In genomic region chr5:6573651-6574101, GRCh38 we compare ENCODE assay signal across 18 cellular contexts. TPM values are rescaled to one million over a fixed set of nuclear protein-coding genes. Genes with fewer than 3 reads are reported as not detected.
DNase-seq lines count a peak whose midpoint lies in the region; ATAC-seq, FAIRE-seq and TF ChIP-seq lines count a peak whose summit lies in the region.
"Had no signal": no experiment of that assay in that cellular context is flagged by ENCODE, and none has a peak within 500 bp of the region (broad histone marks: within the 10 kb centered on the region; RNA-seq: fewer than 3 reads in every experiment).

No MANE protein-coding gene starts in this region.

- H3K4me1 Mint-ChIP-seq in stimulated activated memory B cell treated with anti-CD40 and anti-IgM and Interleukin-4, amounts not matched to agents 10 μg/mL and 1 μg/mL and 100 μg/mL, for 72 hours = no peaks in the 10 kb centered on the region
- H3K4me1 Mint-ChIP-seq: activated CD4-positive, alpha-beta T cell treated with anti-CD3 and anti-CD28 coated beads, Interleukin-2, amount 10 ng/mL, durations not matched to agents 24 days and 14 days; CD8-positive, alpha-beta memory T cell; neural crest cell; T-cell had no signal

- H3K9me3 ChIP-seq in Karpas-422 (ENCODE audit: low read length) = no peaks in the 10 kb centered on the region
- no peaks in the 10 kb centered on the region; the same call in 2 of the 3 replicates for H3K9me3 ChIP-seq in GM12878 (replicated peaks; ENCODE audit: control insufficient read depth, insufficient read depth, low read length)
- H3K9me3 ChIP-seq: mucosa of descending colon, testis had no signal

- H3K36me3 Mint-ChIP-seq in stimulated activated memory B cell treated with anti-CD40 and anti-IgM and Interleukin-4, amounts not matched to agents 10 μg/mL and 1 μg/mL and 100 μg/mL, for 72 hours = no peaks in the 10 kb centered on the region
- H3K36me3 Mint-ChIP-seq: CD8-positive, alpha-beta memory T cell; T-cell had no signal

- no peaks in the 10 kb centered on the region for H4K20me1 ChIP-seq in Karpas-422 (ENCODE audit: insufficient read depth, low read depth, low read length)
- no peaks in the 10 kb centered on the region for H4K20me1 ChIP-seq in GM12878 (ENCODE audit: control insufficient read depth, insufficient read depth)

- in situ Hi-C loops in GM12878 (cut with MboI) = no loop called here

- H3K4me1 ChIP-seq in Karpas-422 (ENCODE audit: low read length) (peaks cover 18% of the 10 kb centered on the region), GM12878 (ENCODE audit: control insufficient read depth, insufficient read depth, low read length) (no peaks in the 10 kb centered on the region)

- peak; percentile 30 for ATAC-seq in GM12878
- ATAC-seq in stimulated activated memory B cell treated with anti-CD40 and anti-IgM and Interleukin-4, amounts not matched to agents 10 μg/mL and 1 μg/mL and 100 μg/mL, for 72 hours = peak; percentile 25
- ATAC-seq: mucosa of descending colon, T-cell had no signal

- H3K27ac ChIP-seq in Karpas-422 (ENCODE audit: low read length) = no peak overlapping the region
- no peak overlapping the region for H3K27ac ChIP-seq in GM12878 (ENCODE audit: control insufficient read depth, insufficient read depth)
- H3K27ac ChIP-seq: cardiac muscle cell, testis had no signal

- RAD21 ChIA-PET in GM12878 (lab: Charles Lee; ENCODE audit: unreplicated experiment) = interaction anchor here (1.0 to 1.2 kb wide), 2 partner anchors 197 to 407 kb away, joined by 3 to 4 read pairs; no protein-coding TSS in a partner anchor

- no peak for TF ChIP-seq RAD21 in GM12878 (IDR thresholded peaks at IDR 0.05; ENCODE audit: insufficient read depth, low read depth, low read length)

- TF ChIP-seq EP300 in GM12878 (IDR thresholded peaks at IDR 0.05; ENCODE audit: borderline replicate concordance in 1 of 2, control insufficient read depth in 1 of 2, low read depth in 2 of 2, low read length in 2 of 2) = no peak

- no peak for TF ChIP-seq POLR2A in GM12878 (IDR thresholded peaks at IDR 0.05; ENCODE audit: low read depth, low read length)

- H3K9ac ChIP-seq in Karpas-422 (ENCODE audit: low read length) (no peak overlapping the region), GM12878 (ENCODE audit: control insufficient read depth, insufficient read depth, low read length) (no peak overlapping the region)

- 24% methylated on average over 12 of the region's 12 CpGs for WGBS in GM12878 (ENCODE audit: insufficient coverage, insufficient replicate concordance, low lambda C conversion rate, missing lambda C conversion rate)

- intact Hi-C loops in GM12878 (cut with micrococcal nuclease; ENCODE audit: unreplicated experiment) = loop anchor here (10.0 kb wide), 2 partner anchors 199 to 689 kb away; partner anchors contain the start of gene MED10

- H3K27ac Mint-ChIP-seq in stimulated activated memory B cell treated with anti-CD40 and anti-IgM and Interleukin-4, amounts not matched to agents 10 μg/mL and 1 μg/mL and 100 μg/mL, for 72 hours = no peak overlapping the region
- H3K27ac Mint-ChIP-seq: activated CD4-positive, alpha-beta T cell treated with anti-CD3 and anti-CD28 coated beads, Interleukin-2, amount 10 ng/mL, durations not matched to agents 24 days and 14 days; CD8-positive, alpha-beta memory T cell; T-cell had no signal

- FAIRE-seq in GM12878 (lab: Jason Lieb, UNC) = no peak

- H3K79me2 ChIP-seq in Karpas-422 (ENCODE audit: low read length) (no peaks in the 10 kb centered on the region), GM12878 (ENCODE audit: control insufficient read depth, insufficient read depth, low read length) (no peaks in the 10 kb centered on the region)

- POLR2A ChIA-PET in GM12878 (lab: Charles Lee) = no interaction called here

- no peaks in the 10 kb centered on the region for H3K27me3 ChIP-seq in Karpas-422 (ENCODE audit: low read length)
- H3K27me3 ChIP-seq in GM12878 (replicated peaks in 1 of 2; ENCODE audit: control insufficient read depth in 2 of 2, insufficient read depth in 2 of 2, low read length in 1 of 2) = no peaks in the 10 kb centered on the region
- H3K27me3 ChIP-seq: testis had no signal

- TF ChIP-seq CTCF in GM12878 (IDR thresholded peaks at IDR 0.05 in 2 of 3, conservative IDR thresholded peaks at IDR 0.05 in 1 of 3; ENCODE audit: control insufficient read depth in 2 of 3, extremely low read depth in 1 of 3, insufficient read depth in 1 of 3, low read depth in 3 of 3, low read length in 3 of 3) = no peak

- no TSS peak for BruUV-seq in GM12878 (replicated peaks; lab: Mats Ljungman, UMichigan)

- peak; percentile 34 for DNase-seq in NCI-H82 (lab: John Stamatoyannopoulos, UW)
- no peak for DNase-seq in NCI-H82 treated with DMSO at 0.1 percent for 48 hours (lab: John Stamatoyannopoulos, UW; ENCODE audit: unreplicated experiment)
- DNase-seq in Karpas-422 = peak; percentile 54
- no peak for DNase-seq in GM12878 (ENCODE audit: low read depth, low spot score)
- no peak for DNase-seq in hypothalamus (lab: John Stamatoyannopoulos, UW)
- no peak for DNase-seq in DMS53 treated with DMSO at 0.1 percent for 48 hours (lab: John Stamatoyannopoulos, UW; ENCODE audit: unreplicated experiment)
- DNase-seq in cerebellar nuclear complex (lab: John Stamatoyannopoulos, UW) = no peak
- DNase-seq: activated CD4-positive, alpha-beta T cell treated with anti-CD3 and anti-CD28 coated beads, Interleukin-2, amount 10 ng/mL, durations not matched to agents 24 days and 14 days; amniotic stem cell; CD8-positive, alpha-beta memory T cell; mucosa of descending colon; NCI-H1436 treated with DMSO at 0.1 percent for 48 hours; NCI-H446 treated with DMSO at 0.1 percent for 48 hours; T-cell; testis had no signal

- SMC1A ChIA-PET in GM12878 (lab: Charles Lee; ENCODE audit: uncharacterized antibody, unreplicated experiment) = interaction anchor here (1.0 to 2.8 kb wide), 2 partner anchors 9 to 1077 kb away, joined by 3 to 7 read pairs; no protein-coding TSS in a partner anchor

- no peak overlapping the region for H3K4me3 Mint-ChIP-seq in stimulated activated memory B cell treated with anti-CD40 and anti-IgM and Interleukin-4, amounts not matched to agents 10 μg/mL and 1 μg/mL and 100 μg/mL, for 72 hours
- H3K4me3 Mint-ChIP-seq: activated CD4-positive, alpha-beta T cell treated with anti-CD3 and anti-CD28 coated beads, Interleukin-2, amount 10 ng/mL, durations not matched to agents 24 days and 14 days; CD8-positive, alpha-beta memory T cell; neural crest cell; T-cell had no signal

- H3K27me3 Mint-ChIP-seq in stimulated activated memory B cell treated with anti-CD40 and anti-IgM and Interleukin-4, amounts not matched to agents 10 μg/mL and 1 μg/mL and 100 μg/mL, for 72 hours = peaks cover 38% of the 10 kb centered on the region

- H3K4me2 ChIP-seq in Karpas-422 (ENCODE audit: low read depth, low read length, poor library complexity, severe bottlenecking) = peak overlapping the region; percentile 11
- no peak overlapping the region for H3K4me2 ChIP-seq in GM12878 (ENCODE audit: control insufficient read depth, insufficient read depth)

- no peak overlapping the region for H3K4me3 ChIP-seq in Karpas-422 (ENCODE audit: low read length)
- H3K4me3 ChIP-seq in GM12878 = no peak overlapping the region
- H3K4me3 ChIP-seq: cardiac muscle cell, mucosa of descending colon, testis had no signal

- CTCF ChIA-PET in GM12878 (lab: Yijun Ruan, JAX) = interaction anchor here (0.6 to 2.0 kb wide), 6 partner anchors 34 to 1077 kb away, joined by 3 to 9 read pairs (median 4); no protein-coding TSS in a partner anchor

- H3K36me3 ChIP-seq in Karpas-422 (ENCODE audit: insufficient read depth, low read length) = no peaks in the 10 kb centered on the region
- no peaks in the 10 kb centered on the region for H3K36me3 ChIP-seq in GM12878 (ENCODE audit: control insufficient read depth in 2 of 2, insufficient read depth in 2 of 2, low read length in 1 of 2)
- H3K36me3 ChIP-seq: cardiac muscle cell had no signal

- no peak overlapping the region for H2AFZ ChIP-seq in Karpas-422 (ENCODE audit: low read length)
- no peak overlapping the region for H2AFZ ChIP-seq in GM12878 (ENCODE audit: control insufficient read depth, low read depth, low read length)

- H3K9me2 ChIP-seq in Karpas-422 (replicated peaks; ENCODE audit: insufficient read depth, low read length) = no peaks in the 10 kb centered on the region

- no peaks in the 10 kb centered on the region for H3K9me3 Mint-ChIP-seq in stimulated activated memory B cell treated with anti-CD40 and anti-IgM and Interleukin-4, amounts not matched to agents 10 μg/mL and 1 μg/mL and 100 μg/mL, for 72 hours
- H3K9me3 Mint-ChIP-seq: activated CD4-positive, alpha-beta T cell treated with anti-CD3 and anti-CD28 coated beads, Interleukin-2, amount 10 ng/mL, durations not matched to agents 24 days and 14 days; CD8-positive, alpha-beta memory T cell; neural crest cell; T-cell had no signal

RNA-seq across cellular contexts. Expression of gene NSUN2, which starts 59.2 kb away (rescaled TPM):
- total RNA-seq in Karpas-422 (2014; rRNA removed; shearing (Covaris generic); ENCODE audit: low replicate concordance) = 64.2 and 69.1 TPM in 2 replicates
- total RNA-seq in GM12878 (2013; cell fraction: nucleolus; rRNA removed) = 162 and 165 TPM in 2 replicates
- total RNA-seq in GM12878 (2014; rRNA removed) = 83.2 and 84.7 TPM in 2 replicates
- total RNA-seq in GM12878 (2014; rRNA removed; fragmentation: Illumina TruSeq; extraction: Trizol) = 77.2 and 83.0 TPM in 2 replicates
- total RNA-seq in GM12878 (2021) = 80.2 and 90.9 TPM in 2 replicates
- polyA plus RNA-seq in GM12878 (2011; ENCODE audit: low read depth) = 43.8 TPM
- 89.9 and 94.7 TPM in 2 replicates for polyA plus RNA-seq in GM12878 (2011; rRNA removed)
- 71.1 and 76.2 TPM in 2 replicates for polyA plus RNA-seq in GM12878 (2011; cell fraction: cytosol; rRNA removed)
- polyA plus RNA-seq in GM12878 (2011; cell fraction: nucleus; rRNA removed) = 169 and 184 TPM in 2 replicates
- polyA plus RNA-seq in GM12878 (2012) = 58.5 and 58.7 TPM in 2 replicates
- polyA plus RNA-seq in GM12878 (2014; fragmentation: Illumina TruSeq; extraction: Trizol) = 91.1 and 99.8 TPM in 2 replicates
- 10 to 100 TPM in 1 of 2 experiments, 1 to 10 TPM in 1; 8.0 to 10.8 TPM for polyA plus RNA-seq in GM12878 (2014; fragmentation: Nextera tagmentation; extraction: Ambion mirVana)
- polyA plus RNA-seq in GM12878 (2014; rRNA removed) = 91.2 and 97.9 TPM in 2 replicates
- 100 to 1,000 TPM; 104 to 112 TPM for polyA plus RNA-seq in GM12878 (2016; fragmentation: Nextera tagmentation; extraction: Ambion mirVana)
- polyA minus RNA-seq in GM12878 (2011; rRNA and poly(A)+ RNA removed) = 60.2 and 64.4 TPM in 2 replicates
- 23.5 and 32.2 TPM in 2 replicates for polyA minus RNA-seq in GM12878 (2011; cell fraction: cytosol; rRNA and poly(A)+ RNA removed)
- 50.4 and 83.9 TPM in 2 replicates for polyA minus RNA-seq in GM12878 (2011; cell fraction: nucleus; rRNA and poly(A)+ RNA removed)

RNA-seq across cellular contexts. Expression of gene SRD5A1, which starts 59.6 kb away (rescaled TPM):
- 18.0 and 19.5 TPM in 2 replicates for total RNA-seq in Karpas-422 (2014; rRNA removed; shearing (Covaris generic); ENCODE audit: low replicate concordance)
- total RNA-seq in GM12878 (2013; cell fraction: nucleolus; rRNA removed) = 20.1 and 28.6 TPM in 2 replicates
- total RNA-seq in GM12878 (2014; rRNA removed) (7.5 and 11.7 TPM in 2 replicates), GM12878 (2014; rRNA removed; fragmentation: Illumina TruSeq; extraction: Trizol) (4.7 and 4.9 TPM in 2 replicates), GM12878 (2021) (13.9 and 20.1 TPM in 2 replicates)
- polyA plus RNA-seq in GM12878 (2011; ENCODE audit: low read depth) = 2.0 TPM
- polyA plus RNA-seq in GM12878 (2011; rRNA removed) (12.6 and 12.9 TPM in 2 replicates), GM12878 (2014; fragmentation: Illumina TruSeq; extraction: Trizol) (5.3 and 8.1 TPM in 2 replicates), GM12878 (2014; fragmentation: Nextera tagmentation; extraction: Ambion mirVana) (1 to 10 TPM in 1 of 2 experiments, under 1 TPM in 1; 0.76 to 2.0 TPM), GM12878 (2014; rRNA removed) (17.0 and 17.9 TPM in 2 replicates), GM12878 (2016; fragmentation: Nextera tagmentation; extraction: Ambion mirVana) (10 to 100 TPM; 15.0 to 16.5 TPM)
- 8.7 and 12.2 TPM in 2 replicates for polyA plus RNA-seq in GM12878 (2011; cell fraction: cytosol; rRNA removed)
- 11.4 and 15.5 TPM in 2 replicates for polyA plus RNA-seq in GM12878 (2011; cell fraction: nucleus; rRNA removed)
- polyA plus RNA-seq in GM12878 (2012) = 5.6 and 8.6 TPM in 2 replicates
- polyA minus RNA-seq in GM12878 (2011; rRNA and poly(A)+ RNA removed) = 4.0 and 8.2 TPM in 2 replicates
- 5.4 and 6.4 TPM in 2 replicates for polyA minus RNA-seq in GM12878 (2011; cell fraction: cytosol; rRNA and poly(A)+ RNA removed)
- 5.0 and 7.1 TPM in 2 replicates for polyA minus RNA-seq in GM12878 (2011; cell fraction: nucleus; rRNA and poly(A)+ RNA removed)

Comparison
In these comparisons a context has a peak if more than half of its experiments do, and no peak if none do; other contexts are left out.
1. DNase-seq: peak in NCI-H82 (single experiment) and Karpas-422 (single experiment); none in NCI-H82 treated with DMSO at 0.1 percent for 48 hours (single experiment), GM12878 (single experiment), hypothalamus (0 of 51), DMS53 treated with DMSO at 0.1 percent for 48 hours (single experiment) and cerebellar nuclear complex (0 of 2).